ENCODE assay signal across 12 cellular contexts in the genomic region with DNA sequence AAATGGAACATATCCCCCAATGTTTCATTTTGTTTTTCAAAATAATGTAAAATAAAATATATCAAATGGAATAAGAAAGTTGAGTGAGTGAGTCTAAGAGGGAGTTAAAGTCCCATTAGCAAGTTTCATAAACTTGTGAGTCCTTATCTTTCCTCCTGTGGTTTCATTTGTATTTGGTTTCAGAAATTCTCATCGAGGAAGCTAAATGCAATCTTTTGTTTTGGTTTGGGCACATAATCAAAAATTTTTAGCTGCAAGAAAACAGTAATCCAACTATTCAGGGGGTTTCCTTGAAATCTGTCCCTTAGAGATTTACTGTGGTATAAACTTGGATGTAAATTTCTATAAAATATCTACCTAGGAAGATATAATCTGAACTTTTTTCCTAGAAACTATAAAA.
A peak's percentile ranks its signal among the peaks of the same experiment; 100 is the strongest.
DNase-seq lines count a peak whose midpoint lies in the region; ATAC-seq, FAIRE-seq and TF ChIP-seq lines count a peak whose summit lies in the region.
"Had no signal": no experiment of that assay in that cellular context is flagged by ENCODE, and none has a peak within 500 bp of the region (broad histone marks: within the 10 kb centered on the region; RNA-seq: fewer than 3 reads in every experiment).

No MANE protein-coding gene starts in this region.

- H3K9me3 ChIP-seq in testis (no peaks in the 10 kb centered on the region), suprapubic skin (no peaks in the 10 kb centered on the region)

- H3K9me3 Mint-ChIP-seq in T-helper 2 cell treated with Interferon-gamma antibody and Interleukin-4, amounts not matched to agents 5 μg/mL and 100 μg/mL, for 36 hours, result no peaks in the 10 kb centered on the region
- H3K9me3 Mint-ChIP-seq: HFFc6 had no signal

- H3K27ac ChIP-seq in testis, result peak overlapping the region in 1 of 2 donors; percentile 31
- H3K27ac ChIP-seq in suprapubic skin, result no peak overlapping the region

- TF ChIP-seq POLR2A in testis (IDR thresholded peaks at IDR 0.05), result no peak
- TF ChIP-seq POLR2A in suprapubic skin (IDR thresholded peaks at IDR 0.05), result no peak

- peaks cover 2% of the 10 kb centered on the region for H3K27me3 Mint-ChIP-seq in T-helper 2 cell treated with Interferon-gamma antibody and Interleukin-4, amounts not matched to agents 5 μg/mL and 100 μg/mL, for 36 hours (ENCODE audit: low read depth)

- no peak overlapping the region for H3K27ac Mint-ChIP-seq in T-helper 2 cell treated with Interferon-gamma antibody and Interleukin-4, amounts not matched to agents 5 μg/mL and 100 μg/mL, for 36 hours
- H3K27ac Mint-ChIP-seq: HFFc6 had no signal

- H3K36me3 Mint-ChIP-seq in T-helper 2 cell treated with Interferon-gamma antibody and Interleukin-4, amounts not matched to agents 5 μg/mL and 100 μg/mL, for 36 hours (ENCODE audit: low read depth), result peaks cover 16% of the 10 kb centered on the region

- peaks cover 52% of the 10 kb centered on the region for H3K4me1 Mint-ChIP-seq in T-helper 2 cell treated with Interferon-gamma antibody and Interleukin-4, amounts not matched to agents 5 μg/mL and 100 μg/mL, for 36 hours (ENCODE audit: low read depth)

- H3K4me3 Mint-ChIP-seq in T-helper 2 cell treated with Interferon-gamma antibody and Interleukin-4, amounts not matched to agents 5 μg/mL and 100 μg/mL, for 36 hours, result peak overlapping the region; percentile 61

- FAIRE-seq in islet of Langerhans (lab: Jason Lieb, UNC), result peak; percentile 68
- FAIRE-seq: RCC 7860, TTC549 had no signal

- DNase-seq in AG20443 (ENCODE audit: low spot score), result peak; percentile 14
- peak; percentile 29 for DNase-seq in EL
- DNase-seq in T-helper 2 cell treated with Interferon-gamma antibody and Interleukin-4, amounts not matched to agents 5 μg/mL and 100 μg/mL, for 36 hours (ENCODE audit: low spot score), result no peak
- DNase-seq in SIG-M5 treated with dmso at 0.1 percent for 504 hours (lab: John Stamatoyannopoulos, UW; ENCODE audit: unreplicated experiment), result no peak
- no peak for DNase-seq in testis
- no peak for DNase-seq in suprapubic skin (ENCODE audit: low spot score in 2 of 2)
- DNase-seq: left cardiac atrium had no signal

- no peak overlapping the region for H3K4me3 ChIP-seq in testis
- H3K4me3 ChIP-seq in suprapubic skin, result no peak overlapping the region

- no peak for TF ChIP-seq CTCF in testis (IDR thresholded peaks at IDR 0.05)
- no peak for TF ChIP-seq CTCF in suprapubic skin (IDR thresholded peaks at IDR 0.05)

- H3K4me1 ChIP-seq in testis (peaks cover 20% of the 10 kb centered on the region), suprapubic skin (peaks cover 4% of the 10 kb centered on the region)

- H3K36me3 ChIP-seq in testis (ENCODE audit: low read depth, missing control alignments), result no peaks in the 10 kb centered on the region
- no peaks in the 10 kb centered on the region for H3K36me3 ChIP-seq in suprapubic skin

- WGBS in testis, 2 donors, result 16 to 35% methylated on average over 1 of the region's 1 CpG
- WGBS in suprapubic skin, result 4% methylated on average over 1 of the region's 1 CpG

- H3K27me3 ChIP-seq in testis (no peaks in the 10 kb centered on the region), suprapubic skin (no peaks in the 10 kb centered on the region)

- intact Hi-C loops in testis (cut with DNase I; ENCODE audit: low total_unique reads), result no loop called here

- no peak for TF ChIP-seq EP300 in suprapubic skin (IDR thresholded peaks at IDR 0.05)

- no peak for ATAC-seq in GM19455 (IDR thresholded peaks at IDR 0.05; ENCODE audit: unreplicated experiment)

Comparison
In these comparisons a context has a peak if more than half of its experiments do, and no peak if none do; other contexts are left out.
1. DNase-seq: peak in AG20443 (single experiment) and EL (single experiment); none in T-helper 2 cell treated with Interferon-gamma antibody and Interleukin-4, amounts not matched to agents 5 μg/mL and 100 μg/mL, for 36 hours (single experiment), SIG-M5 treated with dmso at 0.1 percent for 504 hours (single experiment), testis (single experiment) and suprapubic skin (0 of 2).